Comparison of ENCODE assay signal across 1 cellular context in genomic region chr9:26892251-26893029, GRCh38.
TF ChIP-seq lines count a peak whose summit lies in the region.

CAAP1 (minus strand) TSS chr9:26892802; CDS start chr9:26892715, 87 bp downstream.

TF ChIP-seq in HepG2, 621 proteins besides CTCF, POLR2A, EP300 and RAD21 (continued from another document):
- TF ChIP-seq PRDM4 (CRISPR knock-in tag; IDR thresholded peaks at IDR 0.05; ENCODE audit: borderline replicate concordance) (no peak), IKZF4 (CRISPR knock-in tag; IDR thresholded peaks at IDR 0.05; ENCODE audit: borderline replicate concordance, low read depth, not compliant biosample characterization) (no peak), ZNF329 (CRISPR knock-in tag; IDR thresholded peaks at IDR 0.05; ENCODE audit: low read depth) (no peak; the same call in 1 of the 2 replicates), ZNF746 (CRISPR knock-in tag; IDR thresholded peaks at IDR 0.05) (no peak), JDP2 (CRISPR knock-in tag; IDR thresholded peaks at IDR 0.05; ENCODE audit: borderline replicate concordance) (no peak; the same call in 1 of the 2 replicates), KIAA2018 (CRISPR knock-in tag; IDR thresholded peaks at IDR 0.05; ENCODE audit: borderline replicate concordance) (no peak), NFYB (CRISPR knock-in tag; IDR thresholded peaks at IDR 0.05) (peak; percentile 61; the same call in 1 of the 2 replicates), ZNF841 (CRISPR knock-in tag; IDR thresholded peaks at IDR 0.05; ENCODE audit: borderline replicate concordance) (0 out of 2 replicates have a peak, but pooled peaks have one; percentile 29), ZNF784 (CRISPR knock-in tag; IDR thresholded peaks at IDR 0.05; ENCODE audit: borderline replicate concordance) (no peak), SUZ12 (IDR thresholded peaks at IDR 0.05; ENCODE audit: low read depth, low read length) (no peak), NFYC (CRISPR knock-in tag; IDR thresholded peaks at IDR 0.05) (peak; percentile 73), PRPF4 (IDR thresholded peaks at IDR 0.05; ENCODE audit: low read depth, low read length, poor library complexity, severe bottlenecking) (no peak), ZNF772 (CRISPR knock-in tag; IDR thresholded peaks at IDR 0.05) (peak; percentile 99), ZFP1 (CRISPR knock-in tag; IDR thresholded peaks at IDR 0.05) (peak; percentile 56; the same call in 1 of the 2 replicates), HNRNPH1 (optimal IDR thresholded peaks at IDR 0.05; ENCODE audit: low read depth, low read length) (no peak), ATF7-NPFF (CRISPR knock-in tag; IDR thresholded peaks at IDR 0.05; ENCODE audit: low read depth) (no peak), ZNF569 (CRISPR knock-in tag; IDR thresholded peaks at IDR 0.05; ENCODE audit: borderline replicate concordance) (peak; percentile 42; the same call in 1 of the 2 replicates), MTERF4 (CRISPR knock-in tag; IDR thresholded peaks at IDR 0.05) (no peak), ATF5 (CRISPR knock-in tag; IDR thresholded peaks at IDR 0.05; ENCODE audit: low read depth) (no peak), ETV6 (CRISPR knock-in tag; conservative IDR thresholded peaks at IDR 0.05) (peak; percentile 93), HNRNPL (IDR thresholded peaks at IDR 0.05; ENCODE audit: low read depth, low read length) (no peak), HINFP (CRISPR knock-in tag; IDR thresholded peaks at IDR 0.05; ENCODE audit: low read depth) (peak; percentile 83; the same call in 1 of the 2 replicates), ZNF432 (CRISPR knock-in tag; IDR thresholded peaks at IDR 0.05; ENCODE audit: borderline replicate concordance) (no peak), ZBTB42 (CRISPR knock-in tag; IDR thresholded peaks at IDR 0.05) (no peak), KDM1A (CRISPR knock-in tag; IDR thresholded peaks at IDR 0.05) (no peak), ZNF367 (CRISPR knock-in tag; IDR thresholded peaks at IDR 0.05; ENCODE audit: borderline replicate concordance) (peak; percentile 20; the same call in 1 of the 2 replicates), ZNF143 (CRISPR knock-in tag; IDR thresholded peaks at IDR 0.05) (peak; percentile 70; the same call in 1 of the 2 replicates), ZNF792 (CRISPR knock-in tag; IDR thresholded peaks at IDR 0.05) (peak; percentile 80), RNF2 (conservative IDR thresholded peaks at IDR 0.05; ENCODE audit: low read depth) (peak; percentile 77; the same call in 1 of the 2 replicates), PHF8 (CRISPR knock-in tag; IDR thresholded peaks at IDR 0.05) (peak; percentile 94)
